In the genomic region with DNA sequence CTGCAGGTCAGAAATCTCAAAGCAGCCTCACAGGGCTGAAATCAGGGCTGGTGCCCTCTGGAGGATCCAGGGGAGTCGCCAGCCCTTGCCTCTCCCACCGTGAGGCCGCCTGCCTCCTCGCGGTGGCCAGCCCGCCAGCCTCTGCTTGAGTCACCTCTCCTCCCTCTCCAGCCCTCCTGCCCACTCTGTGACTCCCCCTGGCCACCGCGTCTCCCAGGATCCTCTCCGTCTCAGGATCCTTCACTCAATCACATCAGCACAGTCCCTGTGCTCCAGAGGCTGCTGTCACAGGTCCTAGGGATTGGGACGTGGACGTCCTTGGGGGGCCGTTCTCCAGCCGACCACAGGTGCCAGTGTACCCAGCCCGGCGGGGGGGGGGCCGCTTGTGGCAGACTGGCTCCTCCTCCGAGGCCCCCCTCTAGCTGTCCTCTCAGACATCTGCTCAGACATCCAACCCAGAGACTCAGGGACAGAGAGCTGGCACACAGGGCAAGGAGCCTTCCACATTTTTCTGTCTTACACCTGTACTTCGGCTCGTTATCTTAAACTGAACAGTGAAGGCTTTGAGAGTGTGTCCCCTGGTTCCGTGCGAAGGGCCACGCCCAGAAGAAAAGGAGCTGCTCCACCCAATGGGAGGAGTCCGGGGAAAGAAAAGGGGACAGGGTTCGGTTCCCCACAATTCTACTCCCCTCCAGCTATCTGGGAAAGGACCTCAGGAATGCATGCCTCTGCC, we compare ENCODE assay signal across 12 cellular contexts. TPM values are rescaled to one million over a fixed set of nuclear protein-coding genes. Genes with fewer than 3 reads are reported as not detected.
DNase-seq lines count a peak whose midpoint lies in the region; TF ChIP-seq lines count a peak whose summit lies in the region.
"Had no signal": no experiment of that assay in that cellular context is flagged by ENCODE, and none has a peak within 500 bp of the region (broad histone marks: within the 10 kb centered on the region; RNA-seq: fewer than 3 reads in every experiment).

No MANE protein-coding gene starts in this region.

- peaks cover 30% of the 10 kb centered on the region for H3K27me3 Mint-ChIP-seq in nephron progenitor cell (ENCODE audit: low read depth, poor library complexity)
- H3K27me3 Mint-ChIP-seq: activated T-helper 17 cell treated with anti-CD3 and anti-CD28 coated beads, Interleukin-2, amount 50 U/mL, for 72 hours had no signal

- DNase-seq in EH (ENCODE audit: low read depth): peak; percentile 15
- peak; percentile 65 for DNase-seq in M059J (ENCODE audit: low read depth)
- DNase-seq in cardiac fibroblast (ENCODE audit: low read depth in 2 of 2): no peak
- peak; percentile 61 for DNase-seq in nephron progenitor cell
- no peak for DNase-seq in DMS114 treated with DMSO at 0.1 percent for 48 hours (lab: John Stamatoyannopoulos, UW; ENCODE audit: unreplicated experiment)
- no peak for DNase-seq in GM13976 (ENCODE audit: low spot score)
- no peak for DNase-seq in NCI-H1436 treated with DMSO at 0.1 percent for 48 hours (lab: John Stamatoyannopoulos, UW)
- no peak for DNase-seq in NCI-H1417 treated with DMSO at 0.1 percent for 48 hours (lab: John Stamatoyannopoulos, UW)
- DNase-seq: DND-41, transverse colon had no signal

- H3K4me1 Mint-ChIP-seq in nephron progenitor cell: peaks cover 6% of the 10 kb centered on the region

- TF ChIP-seq CTCF in cardiac fibroblast (IDR thresholded peaks at IDR 0.05; ENCODE audit: low read depth, low read length) (peak; percentile 5), nephron progenitor cell (IDR thresholded peaks at IDR 0.05) (peak; percentile 36), GM13976 (IDR thresholded peaks at IDR 0.05; ENCODE audit: borderline replicate concordance, control extremely low read depth, extremely low read depth, insufficient read depth, missing control alignments) (no peak)

- H3K4me3 Mint-ChIP-seq in nephron progenitor cell: no peak overlapping the region
- H3K4me3 Mint-ChIP-seq: activated T-helper 17 cell treated with anti-CD3 and anti-CD28 coated beads, Interleukin-2, amount 50 U/mL, for 72 hours had no signal

- no peaks in the 10 kb centered on the region for H3K36me3 Mint-ChIP-seq in nephron progenitor cell (ENCODE audit: low read depth)

- H3K27ac Mint-ChIP-seq in nephron progenitor cell: peak overlapping the region; percentile 40
- H3K27ac Mint-ChIP-seq: activated T-helper 17 cell treated with anti-CD3 and anti-CD28 coated beads, Interleukin-2, amount 50 U/mL, for 72 hours had no signal

- no peak overlapping the region for H3K4me3 ChIP-seq in cardiac fibroblast (replicated peaks in 1 of 2; ENCODE audit: low read depth in 2 of 2, low read length in 2 of 2)
- H3K4me3 ChIP-seq: dorsolateral prefrontal cortex, transverse colon had no signal

- in situ Hi-C loops in GM13976 (cut with MboI; ENCODE audit: low sequenced_read_pairs, unreplicated experiment): loop anchor here (25.0 kb wide), 2 partner anchors 246 to 1704 kb away; no protein-coding TSS in a partner anchor

- no peaks in the 10 kb centered on the region for H3K9me3 Mint-ChIP-seq in nephron progenitor cell
- H3K9me3 Mint-ChIP-seq: activated T-helper 17 cell treated with anti-CD3 and anti-CD28 coated beads, Interleukin-2, amount 50 U/mL, for 72 hours had no signal

RNA-seq across cellular contexts. Expression of gene PPP2R2D, which starts 9.4 kb away (rescaled TPM):
- total RNA-seq in M059J (2014; rRNA removed; shearing (Covaris generic)): 28.3 and 36.1 TPM in 2 replicates

Comparison
In these comparisons a context has a peak if more than half of its experiments do, and no peak if none do; other contexts are left out.
1. DNase-seq: peak in EH (single experiment), M059J (single experiment) and nephron progenitor cell (single experiment); none in cardiac fibroblast (0 of 2), DMS114 treated with DMSO at 0.1 percent for 48 hours (single experiment), GM13976 (single experiment), NCI-H1436 treated with DMSO at 0.1 percent for 48 hours (single experiment) and NCI-H1417 treated with DMSO at 0.1 percent for 48 hours (single experiment).